Comparison of ENCODE assay signal across 25 cellular contexts in the genomic region with DNA sequence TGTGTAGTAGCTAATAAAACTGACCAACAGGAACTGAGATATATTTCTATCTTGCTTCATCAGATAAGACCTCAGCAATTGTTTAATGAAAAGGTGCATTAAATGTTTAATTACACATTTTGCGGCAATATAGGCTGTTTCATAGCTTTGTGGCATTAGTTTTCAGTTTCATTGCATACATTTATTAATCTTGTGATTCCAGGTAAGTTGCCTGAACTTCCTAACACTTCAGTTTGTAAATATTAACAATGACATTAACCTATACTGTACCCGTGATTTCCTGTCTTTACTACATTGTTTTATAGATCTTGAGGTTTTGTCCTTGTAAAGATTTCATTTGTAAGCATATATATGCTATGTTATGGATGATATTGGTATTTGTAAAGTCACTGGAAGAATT.
"Had no signal": no experiment of that assay in that cellular context is flagged by ENCODE, and none has a peak within 500 bp of the region (broad histone marks: within the 10 kb centered on the region; RNA-seq: fewer than 3 reads in every experiment).

No MANE protein-coding gene starts in this region.

- H3K36me3 Mint-ChIP-seq: naive B cell; naive thymus-derived CD8-positive, alpha-beta T cell had no signal

- H3K27me3 Mint-ChIP-seq: effector memory CD8-positive, alpha-beta T cell had no signal

- H3K27ac ChIP-seq: epithelial cell of prostate, esophagus squamous epithelium, gastrocnemius medialis, heart right ventricle, left lung, lower lobe of right lung had no signal

- H3K27ac Mint-ChIP-seq: dendritic cell treated with granulocyte-macrophage colony-stimulating factor and Interleukin-4, amounts not matched to agents 40 ng/mL and 50 ng/mL, for 4 days; effector memory CD8-positive, alpha-beta T cell; endodermal cell; mesothelial cell of epicardium; naive thymus-derived CD8-positive, alpha-beta T cell had no signal

- H3K4me3 ChIP-seq: esophagus squamous epithelium, gastrocnemius medialis, heart right ventricle, left lung, lower lobe of right lung, mucosa of descending colon had no signal

- H3K36me3 ChIP-seq: esophagus squamous epithelium, gastrocnemius medialis, heart right ventricle, left lung, lower lobe of right lung had no signal

- H3K9me3 Mint-ChIP-seq: dendritic cell treated with granulocyte-macrophage colony-stimulating factor and Interleukin-4, amounts not matched to agents 40 ng/mL and 50 ng/mL, for 4 days; naive thymus-derived CD8-positive, alpha-beta T cell had no signal

- H3K4me1 Mint-ChIP-seq: endodermal cell; naive thymus-derived CD8-positive, alpha-beta T cell had no signal

- H3K4me3 Mint-ChIP-seq: dendritic cell treated with granulocyte-macrophage colony-stimulating factor and Interleukin-4, amounts not matched to agents 40 ng/mL and 50 ng/mL, for 4 days; effector memory CD8-positive, alpha-beta T cell; endodermal cell; mesothelial cell of epicardium; naive B cell; naive thymus-derived CD8-positive, alpha-beta T cell had no signal

- H3K9me3 ChIP-seq: esophagus squamous epithelium, gastrocnemius medialis, heart right ventricle, left lung, lower lobe of right lung, mucosa of descending colon had no signal

- DNase-seq: cortex of kidney; effector CD8-positive, alpha-beta T cell; effector memory CD8-positive, alpha-beta T cell; endodermal cell; erythroblast; esophagus squamous epithelium; foreskin fibroblast; foreskin melanocyte; gastrocnemius medialis; glutamatergic neuron; head of caudate nucleus; heart right ventricle; hippocampal formation; left cardiac atrium; left lung; left ventricle myocardium superior; lower lobe of right lung; mesenchymal stem cell; mucosa of descending colon; naive B cell; naive thymus-derived CD8-positive, alpha-beta T cell had no signal

- ATAC-seq: effector memory CD8-positive, alpha-beta T cell; esophagus mucosa; gastrocnemius medialis; heart right ventricle; left cardiac atrium; left lung; left ventricle myocardium superior; lower lobe of right lung; mucosa of descending colon; naive thymus-derived CD8-positive, alpha-beta T cell had no signal
